27 cellular contexts compared by ENCODE assay signal in the genomic region with DNA sequence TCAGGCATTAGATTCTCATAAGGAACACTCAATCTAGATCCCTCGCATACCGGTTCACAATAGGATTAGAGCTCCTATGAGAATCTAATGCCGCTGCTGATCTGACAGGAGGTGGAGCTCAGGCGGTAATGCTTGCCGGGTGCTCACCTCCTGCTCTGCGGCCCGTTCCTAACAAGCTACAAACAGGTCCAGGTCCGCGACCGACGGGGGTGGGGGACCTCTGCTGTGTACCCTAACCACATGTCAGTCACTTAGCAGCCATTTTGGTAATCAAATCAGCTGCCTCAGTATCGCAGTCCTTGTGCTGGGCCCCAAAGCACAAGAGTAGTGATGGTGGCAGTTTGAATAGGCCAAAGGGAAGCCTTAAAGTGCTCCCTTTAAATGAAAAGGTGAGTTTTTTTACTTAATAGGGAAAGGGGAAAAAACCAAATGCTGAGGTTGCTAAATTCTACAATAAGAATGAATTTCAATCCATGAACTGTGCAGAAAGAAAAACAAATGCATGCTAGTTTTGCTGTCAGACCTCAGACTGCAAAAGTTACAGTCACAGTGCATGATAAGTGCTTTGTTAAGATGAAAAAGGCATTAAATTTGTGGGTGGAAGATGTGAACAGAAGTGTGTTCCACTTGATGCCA.
DNase-seq lines count a peak whose midpoint lies in the region; ATAC-seq, FAIRE-seq and TF ChIP-seq lines count a peak whose summit lies in the region.
"Had no signal": no experiment of that assay in that cellular context is flagged by ENCODE, and none has a peak within 500 bp of the region (broad histone marks: within the 10 kb centered on the region; RNA-seq: fewer than 3 reads in every experiment).

No MANE protein-coding gene starts in this region.

- no peak overlapping the region for H2AK9ac ChIP-seq in IMR-90 (replicated peaks; ENCODE audit: low read depth, low read length, poor library complexity)

- no peaks in the 10 kb centered on the region for H3K27me3 Mint-ChIP-seq in neural progenitor cell (ENCODE audit: insufficient read depth, low read depth)

- no peaks in the 10 kb centered on the region for H3F3A ChIP-seq in neural progenitor cell (ENCODE audit: low read depth)

- H3K27me3 ChIP-seq in IMR-90 (ENCODE audit: control insufficient read depth, insufficient read depth, low read length) = peaks cover 2% of the 10 kb centered on the region
- H3K27me3 ChIP-seq in H1 (replicated peaks in 1 of 4; ENCODE audit: control insufficient read depth in 3 of 4, extremely low read depth in 1 of 4, insufficient read depth in 3 of 4, low read length in 3 of 4) = no peaks in the 10 kb centered on the region
- no peaks in the 10 kb centered on the region for H3K27me3 ChIP-seq in neural progenitor cell
- H3K27me3 ChIP-seq: MG63 had no signal

- H3K9ac ChIP-seq in IMR-90 (ENCODE audit: low read depth, low read length) (no peak overlapping the region), H1 (replicated peaks in 1 of 4; ENCODE audit: extremely low read depth in 1 of 4, low read depth in 3 of 4, low read length in 3 of 4) (no peak overlapping the region), neural progenitor cell (no peak overlapping the region)

- TF ChIP-seq RAD21 in IMR-90 (IDR thresholded peaks at IDR 0.05; ENCODE audit: low read length) (no peak), H1 (IDR thresholded peaks at IDR 0.05 in 1 of 2, conservative IDR thresholded peaks at IDR 0.05 in 1 of 2; ENCODE audit: low read depth in 2 of 2, low read length in 2 of 2) (no peak)

- no peak overlapping the region for H4K91ac ChIP-seq in IMR-90 (ENCODE audit: insufficient read depth, low read depth, low read length)
- no peak overlapping the region for H4K91ac ChIP-seq in H1 (replicated peaks; ENCODE audit: insufficient read length, low read length)

- no peak overlapping the region for H3K14ac ChIP-seq in IMR-90 (replicated peaks; ENCODE audit: low read depth, low read length)
- H3K14ac ChIP-seq in H1 (ENCODE audit: insufficient read length) = no peak overlapping the region

- H3K4me3 Mint-ChIP-seq in neural progenitor cell = no peak overlapping the region
- H3K4me3 Mint-ChIP-seq: B cell; CD8-positive, alpha-beta T cell had no signal

- H4K8ac ChIP-seq in IMR-90 (ENCODE audit: low read depth in 2 of 2, low read length in 2 of 2) (no peak overlapping the region), H1 (ENCODE audit: extremely low read depth, insufficient read depth, low read length) (no peak overlapping the region)

- H3K23ac ChIP-seq in IMR-90 (ENCODE audit: low read depth, low read length) (no peak overlapping the region), H1 (ENCODE audit: insufficient read length) (no peak overlapping the region)

- no peak overlapping the region for H3K56ac ChIP-seq in IMR-90 (ENCODE audit: extremely low read depth, insufficient read depth, low read length)
- no peak overlapping the region for H3K56ac ChIP-seq in H1 (replicated peaks; ENCODE audit: insufficient read length, low read depth, low read length)

- H4K5ac ChIP-seq in IMR-90 (ENCODE audit: low read depth, low read length) (no peak overlapping the region), H1 (ENCODE audit: insufficient read length, low read depth, low read length) (no peak overlapping the region)

- H2BK12ac ChIP-seq in H1 (ENCODE audit: low read depth, low read length) = no peak overlapping the region; the same call in 1 of the 2 replicates

- peaks cover 4% of the 10 kb centered on the region for H3K4me1 Mint-ChIP-seq in neural progenitor cell
- H3K4me1 Mint-ChIP-seq: B cell had no signal

- no peaks in the 10 kb centered on the region for H3K23me2 ChIP-seq in H1 (ENCODE audit: low read depth, low read length)

- H3K36me3 ChIP-seq in IMR-90 (ENCODE audit: control insufficient read depth, insufficient read depth, low read length) (no peaks in the 10 kb centered on the region), H1 (ENCODE audit: control insufficient read depth in 2 of 4, insufficient read depth in 4 of 4, low read length in 3 of 4) (no peaks in the 10 kb centered on the region), neural progenitor cell (no peaks in the 10 kb centered on the region)
- H3K36me3 ChIP-seq: MG63 had no signal

- H3K4me1 ChIP-seq in IMR-90 (ENCODE audit: control insufficient read depth, insufficient read depth, low read length) = no peaks in the 10 kb centered on the region
- H3K4me1 ChIP-seq in H1 (replicated peaks in 1 of 4; ENCODE audit: control insufficient read depth in 3 of 4, insufficient read depth in 4 of 4, low read length in 3 of 4) = no peaks in the 10 kb centered on the region
- H3K4me1 ChIP-seq in neural progenitor cell = no peaks in the 10 kb centered on the region
- H3K4me1 ChIP-seq: Caco-2 had no signal

- no peak overlapping the region for H3K27ac Mint-ChIP-seq in neural progenitor cell
- H3K27ac Mint-ChIP-seq: B cell; CD8-positive, alpha-beta T cell had no signal

- no peak overlapping the region for H2BK15ac ChIP-seq in IMR-90 (ENCODE audit: low read depth, low read length)
- H2BK15ac ChIP-seq in H1 (ENCODE audit: low read length) = no peak overlapping the region

- no TSS peak for BruUV-seq in IMR-90 (replicated peaks; lab: Mats Ljungman, UMichigan)

- intact Hi-C loops in IMR-90 (cut with micrococcal nuclease) = loop anchor here (5.0 kb wide), 1 partner anchor 37 kb away; no protein-coding TSS in a partner anchor

- H3K18ac ChIP-seq in IMR-90 (ENCODE audit: low read depth, low read length) (no peak overlapping the region), H1 (ENCODE audit: extremely low read depth, low read length) (no peak overlapping the region)

- no peaks in the 10 kb centered on the region for H3K36me3 Mint-ChIP-seq in neural progenitor cell
- H3K36me3 Mint-ChIP-seq: CD8-positive, alpha-beta T cell had no signal

- FAIRE-seq in D721Med (lab: Jason Lieb, UNC) (peak; percentile 63), H1 (lab: Jason Lieb, UNC) (no peak)
- FAIRE-seq: GM12892, GM19239 had no signal

- POLR2A ChIA-PET in IMR-90 (lab: Charles Lee; ENCODE audit: unreplicated experiment) = no interaction called here
- POLR2A ChIA-PET in H1 (lab: Charles Lee; ENCODE audit: partially characterized antibody) = no interaction called here

- H3K27ac ChIP-seq in IMR-90 (ENCODE audit: insufficient read depth, low read length) (no peak overlapping the region), H1 (ENCODE audit: low read depth, low read length) (no peak overlapping the region), neural progenitor cell (no peak overlapping the region)
- H3K27ac ChIP-seq: C4-2B had no signal

- H3K9me3 Mint-ChIP-seq in neural progenitor cell = peaks cover 2% of the 10 kb centered on the region
- H3K9me3 Mint-ChIP-seq: CD8-positive, alpha-beta T cell had no signal

- no peak for TF ChIP-seq POLR2A in IMR-90 (IDR thresholded peaks at IDR 0.05; ENCODE audit: low read depth, low read length)
- no peak for TF ChIP-seq POLR2A in H1 (IDR thresholded peaks at IDR 0.05; ENCODE audit: control extremely low read depth in 1 of 2, low read depth in 2 of 2, low read length in 2 of 2)

- H4K20me1 ChIP-seq in IMR-90 (ENCODE audit: insufficient read depth, low read length) (no peaks in the 10 kb centered on the region), H1 (replicated peaks in 1 of 2; ENCODE audit: control insufficient read depth in 1 of 2, insufficient read depth in 2 of 2, low read length in 2 of 2) (no peaks in the 10 kb centered on the region), neural progenitor cell (ENCODE audit: low read depth) (no peaks in the 10 kb centered on the region)

- H3K4me2 ChIP-seq in IMR-90 (ENCODE audit: low read depth, low read length) (no peak overlapping the region), H1 (ENCODE audit: insufficient read depth in 1 of 2, low read depth in 2 of 2, low read length in 2 of 2) (no peak overlapping the region), neural progenitor cell (no peak overlapping the region)

- TF ChIP-seq EP300 in H1 (IDR thresholded peaks at IDR 0.05; ENCODE audit: borderline replicate concordance in 1 of 2, low read depth in 2 of 2, low read length in 2 of 2) = no peak

- no peak overlapping the region for H2BK120ac ChIP-seq in IMR-90 (ENCODE audit: low read depth, low read length)
- H2BK120ac ChIP-seq in H1 (replicated peaks; ENCODE audit: low read depth, low read length) = no peak overlapping the region

- H3K9me3 ChIP-seq in IMR-90 (ENCODE audit: control insufficient read depth, insufficient read depth, low read length) (no peaks in the 10 kb centered on the region), H1 (ENCODE audit: insufficient read depth in 2 of 2, low read depth in 1 of 2, low read length in 1 of 2) (no peaks in the 10 kb centered on the region), neural progenitor cell (ENCODE audit: low read depth) (no peaks in the 10 kb centered on the region)
- H3K9me3 ChIP-seq: Caco-2, MG63 had no signal

- no peak overlapping the region for H2AFZ ChIP-seq in IMR-90 (replicated peaks; ENCODE audit: low read length, poor library complexity)
- H2AFZ ChIP-seq in H1 (ENCODE audit: low read length) = 0 out of 2 replicates have a peak overlapping the region, but pooled peaks have one; percentile 60
- peak overlapping the region; percentile 36 for H2AFZ ChIP-seq in neural progenitor cell (replicated peaks)

- H2AK5ac ChIP-seq in IMR-90 (ENCODE audit: low read depth, low read length) = no peak overlapping the region
- no peak overlapping the region for H2AK5ac ChIP-seq in H1 (ENCODE audit: low read depth, low read length)

- H3K9me1 ChIP-seq in IMR-90 (ENCODE audit: insufficient read depth, low read length) = no peaks in the 10 kb centered on the region

- H3K79me1 ChIP-seq in IMR-90 (ENCODE audit: low read depth in 1 of 2, low read length in 2 of 2) = no peaks in the 10 kb centered on the region
- no peaks in the 10 kb centered on the region for H3K79me1 ChIP-seq in H1 (ENCODE audit: low read depth, low read length)

- no peak overlapping the region for H3K4ac ChIP-seq in IMR-90 (ENCODE audit: low read depth, low read length)
- H3K4ac ChIP-seq in H1 (replicated peaks; ENCODE audit: insufficient read length, low read depth, low read length) = no peak overlapping the region

- in situ Hi-C loops in IMR-90 (cut with MboI; ENCODE audit: low sequenced_read_pairs) = no loop called here

- no peak overlapping the region for H3K4me3 ChIP-seq in IMR-90 (ENCODE audit: insufficient read depth, low read depth, low read length)
- no peak overlapping the region for H3K4me3 ChIP-seq in H1 (ENCODE audit: extremely low read depth in 1 of 4, insufficient read depth in 2 of 4, low read depth in 3 of 4, low read length in 4 of 4)
- H3K4me3 ChIP-seq in neural progenitor cell = no peak overlapping the region
- H3K4me3 ChIP-seq: MG63 had no signal

- H2BK5ac ChIP-seq in IMR-90 (ENCODE audit: low read depth, low read length, poor library complexity, severe bottlenecking) (no peak overlapping the region), H1 (ENCODE audit: low read depth, low read length) (no peak overlapping the region)

- TF ChIP-seq CTCF in D721Med (IDR thresholded peaks at IDR 0.05; ENCODE audit: insufficient read depth, missing control alignments) (no peak), IMR-90 (conservative IDR thresholded peaks at IDR 0.05; ENCODE audit: low read depth, low read length) (no peak), H1 (IDR thresholded peaks at IDR 0.05; ENCODE audit: control extremely low read depth in 1 of 3, insufficient read depth in 1 of 3, low read depth in 1 of 3, low read length in 3 of 3) (no peak), neural progenitor cell (IDR thresholded peaks at IDR 0.05) (no peak)

- ATAC-seq in IMR-90 (ENCODE audit: low read depth) = no peak
- ATAC-seq: CD8-positive, alpha-beta T cell; PC-3 had no signal

- H3K79me2 ChIP-seq in H1 (ENCODE audit: control insufficient read depth in 1 of 2, insufficient read depth in 2 of 2, low read length in 2 of 2) = no peaks in the 10 kb centered on the region
- no peaks in the 10 kb centered on the region for H3K79me2 ChIP-seq in neural progenitor cell (ENCODE audit: low read depth)

- H2BK20ac ChIP-seq in IMR-90 (ENCODE audit: low read depth, low read length) (no peak overlapping the region), H1 (ENCODE audit: low read length) (no peak overlapping the region)

- CTCF ChIA-PET in IMR-90 (lab: Yijun Ruan, JAX) = no interaction called here
- CTCF ChIA-PET in H1 (lab: Charles Lee; ENCODE audit: partially characterized antibody) = interaction anchor here (0.5 kb wide), 1 partner anchor 43 kb away, joined by 4 read pairs; no protein-coding TSS in a partner anchor

- DNase-seq in D721Med (ENCODE audit: insufficient read length, low spot score) (peak; percentile 17), IMR-90 (no peak), H1 (ENCODE audit: low read depth in 1 of 2, low spot score in 2 of 2) (no peak), neural progenitor cell (ENCODE audit: low spot score) (peak; percentile 7), NCI-H1105 (lab: John Stamatoyannopoulos, UW) (no peak), NCI-H345 treated with DMSO at 0.1 percent for 48 hours (lab: John Stamatoyannopoulos, UW; ENCODE audit: unreplicated experiment) (no peak)
- no peak for DNase-seq in stimulated activated CD4-positive, alpha-beta T cell treated with anti-CD3 and anti-CD28 coated beads, Interleukin-15, amount 100 ng/mL, for 24 hours
- DNase-seq: Caco-2; CD8-positive, alpha-beta T cell; DND-41; H7; KBM-7; MG63; NCI-H1694; NCI-H2081 treated with DMSO at 0.1 percent for 48 hours; NCI-H2171; NCI-H226; NCI-H510A treated with DMSO at 0.1 percent for 48 hours; NCI-H748 treated with DMSO at 0.1 percent for 48 hours; NK-92 treated with Interleukin-12 subunit alpha and Interleukin-12 subunit beta, amount 100 ng/mL, for 24 hours; PC-3; Right ventricle myocardium superior; T-helper 1 cell had no signal

- dilution Hi-C loops in IMR-90 (cut with HindIII; ENCODE audit: low sequenced_read_pairs, unreplicated experiment) = no loop called here

- 80% methylated on average over 1 of the region's 12 CpGs; no CpG with 5 or more reads in 1 of the 2 experiments for WGBS in IMR-90 (ENCODE audit: extremely low coverage in 2 of 2, insufficient read length in 1 of 2), 2 experiments
- WGBS in H1 (ENCODE audit: extremely low coverage in 1 of 2, insufficient coverage in 1 of 2, insufficient read length in 1 of 2, insufficient replicate concordance in 2 of 2, low coverage in 1 of 2, low lambda C conversion rate in 2 of 2, missing lambda C conversion rate in 1 of 2), 2 experiments = 92% methylated on average over 12 of the region's 12 CpGs; no CpG with 5 or more reads in 1 of the 2 experiments

Comparison
In these comparisons a context has a peak if more than half of its experiments do, and no peak if none do; other contexts are left out.
1. DNase-seq: peak in D721Med (single experiment) and neural progenitor cell (single experiment); none in IMR-90 (single experiment), H1 (0 of 2), NCI-H1105 (single experiment), NCI-H345 treated with DMSO at 0.1 percent for 48 hours (single experiment) and stimulated activated CD4-positive, alpha-beta T cell treated with anti-CD3 and anti-CD28 coated beads, Interleukin-15, amount 100 ng/mL, for 24 hours (single experiment).